ENCODE assay signal across 1 cellular context in the genomic region with DNA sequence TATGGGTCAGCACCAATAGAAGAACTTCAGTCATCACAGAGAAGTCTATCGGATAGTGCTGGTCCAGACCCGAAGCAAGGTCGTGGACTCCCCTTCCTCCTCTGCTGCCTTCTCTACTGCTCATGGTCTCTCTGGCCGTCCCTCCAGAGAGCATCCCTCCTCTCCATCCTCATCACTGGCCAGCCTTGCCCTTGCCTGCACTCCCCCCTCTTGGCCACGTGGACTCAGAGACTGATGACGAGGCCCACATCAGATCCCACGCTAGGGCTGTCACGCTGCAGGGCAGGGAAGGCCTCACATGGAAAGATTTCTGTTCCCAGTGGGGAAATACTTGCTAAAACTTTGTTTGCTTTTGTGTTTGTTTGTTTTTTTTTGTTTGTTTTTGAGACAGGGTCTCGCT.
TF ChIP-seq lines count a peak whose summit lies in the region.

No MANE protein-coding gene starts in this region.

TF ChIP-seq in K562, 482 proteins besides CTCF, POLR2A, EP300 and RAD21 (continued from another document):
- TF ChIP-seq, protein P1, sequence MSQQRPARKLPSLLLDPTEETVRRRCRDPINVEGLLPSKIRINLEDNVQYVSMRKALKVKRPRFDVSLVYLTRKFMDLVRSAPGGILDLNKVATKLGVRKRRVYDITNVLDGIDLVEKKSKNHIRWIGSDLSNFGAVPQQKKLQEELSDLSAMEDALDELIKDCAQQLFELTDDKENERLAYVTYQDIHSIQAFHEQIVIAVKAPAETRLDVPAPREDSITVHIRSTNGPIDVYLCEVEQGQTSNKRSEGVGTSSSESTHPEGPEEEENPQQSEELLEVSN (IDR thresholded peaks at IDR 0.05; ENCODE audit: borderline replicate concordance in 1 of 2, extremely low read depth in 1 of 2, insufficient read depth in 1 of 2, insufficient read length in 1 of 2, low read depth in 1 of 2, low read length in 1 of 2, poor library complexity in 1 of 2, severe bottlenecking in 1 of 2): peak in 1 of 2 experiments; percentile 38
- no peak for TF ChIP-seq HMGN3 (IDR thresholded peaks at IDR 0.05; ENCODE audit: borderline replicate concordance, extremely low read depth, insufficient read length, low read depth, low read length)
- no peak for TF ChIP-seq SAP30 (IDR thresholded peaks at IDR 0.05; ENCODE audit: borderline replicate concordance, insufficient read depth, low read depth, low read length, poor library complexity, severe bottlenecking)
- no peak for TF ChIP-seq ZNF324 (CRISPR knock-in tag; IDR thresholded peaks at IDR 0.05)
- no peak for TF ChIP-seq ARID1B (IDR thresholded peaks at IDR 0.05)
- TF ChIP-seq RBM14 (IDR thresholded peaks at IDR 0.05; ENCODE audit: borderline replicate concordance, insufficient read depth, low read depth, low read length): no peak
